ENCODE assay signal across 1 cellular context in genomic region chr14:31944256-31945073, GRCh38.
TF ChIP-seq lines count a peak whose summit lies in the region.

No MANE protein-coding gene starts in this region.

TF ChIP-seq in HepG2, 621 proteins besides CTCF, POLR2A, EP300 and RAD21 (continued from another document and continues in another):
- 0 out of 2 replicates have a peak, but pooled peaks have one; percentile 70 for TF ChIP-seq ZNF704 (CRISPR knock-in tag; IDR thresholded peaks at IDR 0.05; ENCODE audit: borderline replicate concordance)
- peak; percentile 78 for TF ChIP-seq ISL2 (CRISPR knock-in tag; IDR thresholded peaks at IDR 0.05)
- peak; percentile 59 for TF ChIP-seq TAF1 (CRISPR knock-in tag; IDR thresholded peaks at IDR 0.05)
- TF ChIP-seq BCLAF1 (IDR thresholded peaks at IDR 0.05): no peak
- TF ChIP-seq HOXA9 (CRISPR knock-in tag; IDR thresholded peaks at IDR 0.05; ENCODE audit: borderline replicate concordance): no peak
- TF ChIP-seq ZBTB2 (CRISPR knock-in tag; IDR thresholded peaks at IDR 0.05; ENCODE audit: low read depth): no peak
- TF ChIP-seq ZNF232 (CRISPR knock-in tag; IDR thresholded peaks at IDR 0.05; ENCODE audit: borderline replicate concordance): 0 out of 2 replicates have a peak, but pooled peaks have one; percentile 52
- 0 out of 2 replicates have a peak, but pooled peaks have one; percentile 20 for TF ChIP-seq ZBTB25 (CRISPR knock-in tag; IDR thresholded peaks at IDR 0.05)
- peak; percentile 22; the same call in 1 of the 2 replicates for TF ChIP-seq STAT5B (CRISPR knock-in tag; IDR thresholded peaks at IDR 0.05)
- peak; percentile 90 for TF ChIP-seq HOMEZ (CRISPR knock-in tag; IDR thresholded peaks at IDR 0.05; ENCODE audit: low read depth)
- peak; percentile 45; the same call in 1 of the 2 replicates for TF ChIP-seq MTA1 (CRISPR knock-in tag; IDR thresholded peaks at IDR 0.05; ENCODE audit: borderline replicate concordance)
- TF ChIP-seq ZNF446 (CRISPR knock-in tag; IDR thresholded peaks at IDR 0.05): no peak
- TF ChIP-seq ZFP91 (CRISPR knock-in tag; IDR thresholded peaks at IDR 0.05; ENCODE audit: borderline replicate concordance): peak; percentile 61
- 0 out of 2 replicates have a peak, but pooled peaks have one; percentile 35 for TF ChIP-seq ISX (CRISPR knock-in tag; conservative IDR thresholded peaks at IDR 0.05)
- TF ChIP-seq ZNF546 (CRISPR knock-in tag; conservative IDR thresholded peaks at IDR 0.05): no peak
- peak; percentile 82; the same call in 1 of the 2 replicates for TF ChIP-seq NCOR1 (IDR thresholded peaks at IDR 0.05; ENCODE audit: borderline replicate concordance, low read length)
- peak; percentile 37 for TF ChIP-seq SP5 (CRISPR knock-in tag; IDR thresholded peaks at IDR 0.05; ENCODE audit: borderline replicate concordance, low read depth)
- 0 out of 2 replicates have a peak, but pooled peaks have one; percentile 57 for TF ChIP-seq ZNF614 (CRISPR knock-in tag; IDR thresholded peaks at IDR 0.05; ENCODE audit: borderline replicate concordance)
- peak; percentile 92; the same call in 1 of the 2 replicates for TF ChIP-seq DNMT1 (CRISPR knock-in tag; IDR thresholded peaks at IDR 0.05)
- peak; percentile 17; the same call in 1 of the 2 replicates for TF ChIP-seq ZNF589 (CRISPR knock-in tag; conservative IDR thresholded peaks at IDR 0.05)
- 0 out of 2 replicates have a peak, but pooled peaks have one; percentile 24 for TF ChIP-seq NR0B2 (CRISPR knock-in tag; IDR thresholded peaks at IDR 0.05)
- TF ChIP-seq ZFP62 (CRISPR knock-in tag; IDR thresholded peaks at IDR 0.05): 0 out of 2 replicates have a peak, but pooled peaks have one; percentile 58
- peak; percentile 35; the same call in 1 of the 2 replicates for TF ChIP-seq ZBTB21 (CRISPR knock-in tag; IDR thresholded peaks at IDR 0.05)
- no peak for TF ChIP-seq FOXK1 (CRISPR knock-in tag; IDR thresholded peaks at IDR 0.05; ENCODE audit: borderline replicate concordance, low read depth)
- TF ChIP-seq ZNF740 (CRISPR knock-in tag; IDR thresholded peaks at IDR 0.05): peak; percentile 54; the same call in 1 of the 2 replicates
- TF ChIP-seq ZNF432 (CRISPR knock-in tag; IDR thresholded peaks at IDR 0.05; ENCODE audit: borderline replicate concordance): no peak
- TF ChIP-seq ATF6 (CRISPR knock-in tag; conservative IDR thresholded peaks at IDR 0.05): no peak
- 0 out of 2 replicates have a peak, but pooled peaks have one; percentile 16 for TF ChIP-seq ZNF326 (CRISPR knock-in tag; IDR thresholded peaks at IDR 0.05; ENCODE audit: borderline replicate concordance)
- TF ChIP-seq E2F2 (CRISPR knock-in tag; IDR thresholded peaks at IDR 0.05; ENCODE audit: borderline replicate concordance): peak; percentile 80; the same call in 1 of the 2 replicates
- peak; percentile 41; the same call in 1 of the 2 replicates for TF ChIP-seq ZNF205 (CRISPR knock-in tag; IDR thresholded peaks at IDR 0.05)
- no peak; the same call in 1 of the 2 replicates for TF ChIP-seq ZNF329 (CRISPR knock-in tag; IDR thresholded peaks at IDR 0.05; ENCODE audit: low read depth)
- TF ChIP-seq ZNF788 (CRISPR knock-in tag; IDR thresholded peaks at IDR 0.05; ENCODE audit: borderline replicate concordance): peak; percentile 79
- no peak for TF ChIP-seq ZNF230 (CRISPR knock-in tag; IDR thresholded peaks at IDR 0.05)
- no peak for TF ChIP-seq SOX6 (IDR thresholded peaks at IDR 0.05)
- TF ChIP-seq SOX6 (CRISPR knock-in tag; IDR thresholded peaks at IDR 0.05): peak; percentile 63
- TF ChIP-seq ZFP36L2 (CRISPR knock-in tag; IDR thresholded peaks at IDR 0.05): no peak
- no peak; the same call in 1 of the 2 replicates for TF ChIP-seq ZNF556 (CRISPR knock-in tag; IDR thresholded peaks at IDR 0.05; ENCODE audit: borderline replicate concordance)
- 0 out of 2 replicates have a peak, but pooled peaks have one; percentile 55 for TF ChIP-seq ZNF773 (CRISPR knock-in tag; IDR thresholded peaks at IDR 0.05; ENCODE audit: borderline replicate concordance)
- no peak for TF ChIP-seq SYNCRIP (IDR thresholded peaks at IDR 0.05; ENCODE audit: insufficient read depth, low read depth, low read length)
- TF ChIP-seq KDM6A (CRISPR knock-in tag; IDR thresholded peaks at IDR 0.05; ENCODE audit: low read depth): peak; percentile 65; the same call in 1 of the 2 replicates
- TF ChIP-seq ZNF703 (CRISPR knock-in tag; IDR thresholded peaks at IDR 0.05; ENCODE audit: borderline replicate concordance): no peak
- no peak for TF ChIP-seq ZBTB14 (CRISPR knock-in tag; IDR thresholded peaks at IDR 0.05)
- no peak for TF ChIP-seq MAZ (IDR thresholded peaks at IDR 0.05; ENCODE audit: borderline replicate concordance, low read depth, low read length)
- 0 out of 2 replicates have a peak, but pooled peaks have one; percentile 36 for TF ChIP-seq MAZ (CRISPR knock-in tag; IDR thresholded peaks at IDR 0.05; ENCODE audit: low read depth)
- TF ChIP-seq ARHGAP35 (CRISPR knock-in tag; IDR thresholded peaks at IDR 0.05; ENCODE audit: borderline replicate concordance): 0 out of 2 replicates have a peak, but pooled peaks have one; percentile 24
